In genomic region chr4:105257817-105258495, GRCh38 we compare ENCODE assay signal across 22 cellular contexts.
A peak's percentile ranks its signal among the peaks of the same experiment; 100 is the strongest.
DNase-seq lines count a peak whose midpoint lies in the region; ATAC-seq and TF ChIP-seq lines count a peak whose summit lies in the region.
"Had no signal": no experiment of that assay in that cellular context is flagged by ENCODE, and none has a peak within 500 bp of the region (broad histone marks: within the 10 kb centered on the region; RNA-seq: fewer than 3 reads in every experiment).

No MANE protein-coding gene starts in this region.

- H3K27me3 Mint-ChIP-seq in MCF 10A (ENCODE audit: insufficient read depth, unreplicated experiment), result no peaks in the 10 kb centered on the region
- no peaks in the 10 kb centered on the region for H3K27me3 Mint-ChIP-seq in WTC11 (ENCODE audit: low read depth)
- H3K27me3 Mint-ChIP-seq: activated CD4-positive, alpha-beta memory T cell treated with anti-CD3 and anti-CD28 coated beads for 36 hours had no signal

- no peak overlapping the region for H3K4me3 ChIP-seq in breast epithelium
- no peak overlapping the region for H3K4me3 ChIP-seq in fibroblast of pulmonary artery (replicated peaks; ENCODE audit: low read depth, low read length)
- H3K4me3 ChIP-seq: BLaER1 treated with 17β-estradiol and CSF1 and Interleukin-3, amounts not matched to agents 10 nM and 100 nM; mucosa of descending colon; neural progenitor cell; smooth muscle cell; upper lobe of right lung had no signal

- H3K27ac Mint-ChIP-seq in MCF 10A (ENCODE audit: low read depth, unreplicated experiment) (no peak overlapping the region), WTC11 (no peak overlapping the region)
- H3K27ac Mint-ChIP-seq: activated CD4-positive, alpha-beta memory T cell treated with anti-CD3 and anti-CD28 coated beads for 36 hours; neural progenitor cell had no signal

- ATAC-seq in WTC11 (0 out of 2 replicates have a peak, but pooled peaks have one; percentile 24), GM21526 (IDR thresholded peaks at IDR 0.05; ENCODE audit: low FRiP score, unreplicated experiment) (no peak), GM18511 (IDR thresholded peaks at IDR 0.05; ENCODE audit: unreplicated experiment) (no peak), GM18505 (IDR thresholded peaks at IDR 0.05; ENCODE audit: unreplicated experiment) (no peak)
- ATAC-seq: mucosa of descending colon, upper lobe of right lung had no signal

- H3K4me1 ChIP-seq in breast epithelium, result no peaks in the 10 kb centered on the region
- H3K4me1 ChIP-seq: BLaER1 treated with 17β-estradiol and CSF1 and Interleukin-3, amounts not matched to agents 10 nM and 100 nM; neural progenitor cell; upper lobe of right lung had no signal

- POLR2A ChIA-PET in MCF 10A (lab: Yijun Ruan, JAX), result no interaction called here
- POLR2A ChIA-PET in WTC11 (lab: Charles Lee), result no interaction called here

- peaks cover 30% of the 10 kb centered on the region for H3K36me3 Mint-ChIP-seq in MCF 10A (ENCODE audit: insufficient read depth, unreplicated experiment)
- H3K36me3 Mint-ChIP-seq in WTC11, result no peaks in the 10 kb centered on the region

- H3K9me3 Mint-ChIP-seq in MCF 10A (ENCODE audit: unreplicated experiment), result no peaks in the 10 kb centered on the region
- H3K9me3 Mint-ChIP-seq in WTC11, result no peaks in the 10 kb centered on the region

- TF ChIP-seq CTCF in MCF 10A (IDR thresholded peaks at IDR 0.05; ENCODE audit: unreplicated experiment) (no peak), breast epithelium (IDR thresholded peaks at IDR 0.05) (no peak), WTC11 (IDR thresholded peaks at IDR 0.05) (no peak), fibroblast of pulmonary artery (IDR thresholded peaks at IDR 0.05; ENCODE audit: low read length, missing control alignments) (peak; percentile 15)

- intact Hi-C loops in MCF 10A (cut with micrococcal nuclease), result no loop called here
- intact Hi-C loops in breast epithelium (cut with DNase I; ENCODE audit: low total_unique reads), result no loop called here

- H3K4me3 Mint-ChIP-seq in MCF 10A (ENCODE audit: unreplicated experiment) (no peak overlapping the region), WTC11 (no peak overlapping the region)
- H3K4me3 Mint-ChIP-seq: activated CD4-positive, alpha-beta memory T cell treated with anti-CD3 and anti-CD28 coated beads for 36 hours; neural progenitor cell had no signal

- CTCF ChIA-PET in MCF 10A (lab: Yijun Ruan, JAX) (interaction anchor here (0.6 to 0.8 kb wide), 5 partner anchors 8 to 1243 kb away, joined by 3 read pairs; partner anchors contain the start of gene TET2), WTC11 (lab: Charles Lee) (no interaction called here)

- H3K4me1 Mint-ChIP-seq in MCF 10A (ENCODE audit: insufficient read depth, unreplicated experiment), result no peaks in the 10 kb centered on the region
- no peaks in the 10 kb centered on the region for H3K4me1 Mint-ChIP-seq in WTC11
- H3K4me1 Mint-ChIP-seq: neural progenitor cell had no signal

- H3K27me3 ChIP-seq in breast epithelium, result no peaks in the 10 kb centered on the region
- H3K27me3 ChIP-seq: BLaER1 treated with 17β-estradiol and CSF1 and Interleukin-3, amounts not matched to agents 10 nM and 100 nM; neural progenitor cell; upper lobe of right lung had no signal

- no peaks in the 10 kb centered on the region for H3K36me3 ChIP-seq in breast epithelium
- H3K36me3 ChIP-seq: neural progenitor cell had no signal

- TF ChIP-seq POLR2A in breast epithelium (IDR thresholded peaks at IDR 0.05), result no peak
- TF ChIP-seq POLR2A in GM18505 (IDR thresholded peaks at IDR 0.05; ENCODE audit: borderline replicate concordance, extremely low read depth, insufficient read depth, insufficient read length), result no peak

- DNase-seq in MCF 10A (ENCODE audit: unreplicated experiment), result peak; percentile 2
- DNase-seq in breast epithelium (ENCODE audit: low spot score in 2 of 2), result no peak
- DNase-seq in WTC11 (ENCODE audit: low spot score), result no peak
- no peak for DNase-seq in fibroblast of pulmonary artery (ENCODE audit: low read depth)
- no peak for DNase-seq in foreskin melanocyte
- DNase-seq: activated CD4-positive, alpha-beta memory T cell treated with anti-CD3 and anti-CD28 coated beads for 36 hours; activated T-cell treated with anti-CD3 and anti-CD28 coated beads for 4 hours; anterior cingulate cortex; foreskin fibroblast; NCI-H1105; NCI-H2081; NK-92 treated with Interleukin-12 subunit alpha and Interleukin-12 subunit beta, amount 100 ng/mL, for 24 hours; T-helper 1 cell; upper lobe of right lung had no signal

- no TSS peak for BruUV-seq in MCF 10A (replicated peaks; lab: Mats Ljungman, UMichigan)

- no peak overlapping the region for H3K27ac ChIP-seq in breast epithelium
- H3K27ac ChIP-seq: BLaER1 treated with 17β-estradiol and CSF1 and Interleukin-3, amounts not matched to agents 10 nM and 100 nM; KMS-11; neural progenitor cell; upper lobe of right lung had no signal

- H3K9me3 ChIP-seq in breast epithelium, result peaks cover 0 to 16% of the 10 kb centered on the region in 2 donors

TF ChIP-seq in WTC11, 78 proteins besides CTCF, POLR2A, EP300 and RAD21 (continues in another document):
- TF ChIP-seq PRRX2 (CRISPR knock-in tag; IDR thresholded peaks at IDR 0.05) (no peak), ZSCAN18 (CRISPR knock-in tag; IDR thresholded peaks at IDR 0.05) (no peak), JUN (CRISPR knock-in tag; IDR thresholded peaks at IDR 0.05) (no peak), TEAD4 (CRISPR knock-in tag; IDR thresholded peaks at IDR 0.05) (no peak), ZNF532 (CRISPR knock-in tag; IDR thresholded peaks at IDR 0.05; ENCODE audit: borderline replicate concordance) (no peak), ZNF425 (CRISPR knock-in tag; conservative IDR thresholded peaks at IDR 0.05) (no peak), NR1H2 (CRISPR knock-in tag; IDR thresholded peaks at IDR 0.05) (no peak), ZNF396 (CRISPR knock-in tag; IDR thresholded peaks at IDR 0.05; ENCODE audit: borderline replicate concordance) (no peak), CDX4 (CRISPR knock-in tag; IDR thresholded peaks at IDR 0.05; ENCODE audit: borderline replicate concordance) (no peak)
